8 cellular contexts compared by ENCODE assay signal in genomic region chr7:98831641-98832221, GRCh38. TPM values are rescaled to one million over a fixed set of nuclear protein-coding genes. Genes with fewer than 3 reads are reported as not detected.
DNase-seq lines count a peak whose midpoint lies in the region; ATAC-seq, FAIRE-seq and TF ChIP-seq lines count a peak whose summit lies in the region.

No MANE protein-coding gene starts in this region.

- H3K4me1 Mint-ChIP-seq in activated T-cell treated with anti-CD3 and anti-CD28 coated beads, Interleukin-2, amount 50 U/mL, for 24 hours (ENCODE audit: low read depth), result no peaks in the 10 kb centered on the region

- H2AFZ ChIP-seq in Karpas-422 (ENCODE audit: low read length), result no peak overlapping the region
- no peak overlapping the region for H2AFZ ChIP-seq in HepG2 (ENCODE audit: low read length)

- peak; percentile 60; the same call in 2 of the 3 replicates for ATAC-seq in HepG2
- no peak for ATAC-seq in GM18511 (IDR thresholded peaks at IDR 0.05; ENCODE audit: unreplicated experiment)
- no peak for ATAC-seq in GM18519 (IDR thresholded peaks at IDR 0.05; ENCODE audit: low FRiP score, unreplicated experiment)

- in situ Hi-C loops in HepG2 (cut with HindIII; ENCODE audit: extremely low pct_ligation_motif_present, low pct_unique_long_range_greater_than_20kb), result no loop called here

- H3K9ac ChIP-seq in Karpas-422 (ENCODE audit: low read length), result no peak overlapping the region
- no peak overlapping the region for H3K9ac ChIP-seq in HepG2 (ENCODE audit: insufficient read depth, low read depth, low read length)

- WGBS in HepG2 (ENCODE audit: low lambda C conversion rate), result 46% methylated on average over 8 of the region's 8 CpGs

- TF ChIP-seq EP300 in HepG2 (IDR thresholded peaks at IDR 0.05; ENCODE audit: low read depth in 2 of 2, low read length in 2 of 2) (no peak), HepG2 (CRISPR knock-in tag; IDR thresholded peaks at IDR 0.05; ENCODE audit: borderline replicate concordance) (no peak)

- H3K9me2 ChIP-seq in Karpas-422 (replicated peaks; ENCODE audit: insufficient read depth, low read length), result no peaks in the 10 kb centered on the region

- no peak for FAIRE-seq in HepG2 (lab: Jason Lieb, UNC)

- H3K4me3 Mint-ChIP-seq in activated T-cell treated with anti-CD3 and anti-CD28 coated beads, Interleukin-2, amount 50 U/mL, for 24 hours, result no peak overlapping the region

- H3K36me3 ChIP-seq in BJ (ENCODE audit: control insufficient read depth, insufficient read depth, low read length), result no peaks in the 10 kb centered on the region
- H3K36me3 ChIP-seq in Karpas-422 (ENCODE audit: insufficient read depth, low read length), result no peaks in the 10 kb centered on the region
- H3K36me3 ChIP-seq in HepG2 (replicated peaks in 1 of 2; ENCODE audit: control insufficient read depth in 1 of 2, insufficient read depth in 2 of 2, low read length in 2 of 2), result no peaks in the 10 kb centered on the region

- no peaks in the 10 kb centered on the region for H3K79me2 ChIP-seq in Karpas-422 (ENCODE audit: low read length)
- H3K79me2 ChIP-seq in HepG2 (ENCODE audit: insufficient read depth, low read length), result no peaks in the 10 kb centered on the region

- H4K20me1 ChIP-seq in Karpas-422 (ENCODE audit: insufficient read depth, low read depth, low read length) (no peaks in the 10 kb centered on the region), HepG2 (ENCODE audit: insufficient read depth, low read length) (no peaks in the 10 kb centered on the region)

- no peaks in the 10 kb centered on the region for H3K9me3 ChIP-seq in Karpas-422 (ENCODE audit: low read length)
- H3K9me3 ChIP-seq in HepG2 (ENCODE audit: low read length), result no peaks in the 10 kb centered on the region

- TF ChIP-seq RAD21 in HepG2 (CRISPR knock-in tag; IDR thresholded peaks at IDR 0.05), result 0 out of 2 replicates have a peak, but pooled peaks have one; percentile 11

- intact Hi-C loops in HepG2 (cut with micrococcal nuclease; ENCODE audit: unreplicated experiment), result no loop called here
- intact Hi-C loops in cardiac septum (cut with DNase I), result no loop called here

- H3K9me3 Mint-ChIP-seq in activated T-cell treated with anti-CD3 and anti-CD28 coated beads, Interleukin-2, amount 50 U/mL, for 24 hours, result no peaks in the 10 kb centered on the region

- H3K27ac Mint-ChIP-seq in activated T-cell treated with anti-CD3 and anti-CD28 coated beads, Interleukin-2, amount 50 U/mL, for 24 hours, result no peak overlapping the region

- no peak overlapping the region for H3K27ac ChIP-seq in Karpas-422 (ENCODE audit: low read length)
- no peak overlapping the region for H3K27ac ChIP-seq in HepG2 (ENCODE audit: extremely low read length, insufficient read depth, low read length)

- TF ChIP-seq CTCF in BJ (IDR thresholded peaks at IDR 0.05; ENCODE audit: insufficient read depth, low read depth, low read length), result peak; percentile 65
- peak; percentile 55 for TF ChIP-seq CTCF in HepG2 (CRISPR knock-in tag; IDR thresholded peaks at IDR 0.05)

- H3K36me3 Mint-ChIP-seq in activated T-cell treated with anti-CD3 and anti-CD28 coated beads, Interleukin-2, amount 50 U/mL, for 24 hours (ENCODE audit: low read depth), result no peaks in the 10 kb centered on the region

- DNase-seq in BJ (ENCODE audit: low read depth), result no peak
- DNase-seq in Karpas-422, result peak; percentile 80
- DNase-seq in activated T-cell treated with anti-CD3 and anti-CD28 coated beads, Interleukin-2, amount 50 U/mL, for 24 hours, result peak; percentile 49
- DNase-seq in HepG2 (ENCODE audit: low spot score), result peak; percentile 21
- DNase-seq in GOT3 (lab: John Stamatoyannopoulos, UW), result no peak
- no peak for DNase-seq in cardiac septum (ENCODE audit: low spot score)

- peaks cover 12% of the 10 kb centered on the region for H3K27me3 Mint-ChIP-seq in activated T-cell treated with anti-CD3 and anti-CD28 coated beads, Interleukin-2, amount 50 U/mL, for 24 hours

- H3K4me2 ChIP-seq in Karpas-422 (ENCODE audit: low read depth, low read length, poor library complexity, severe bottlenecking) (no peak overlapping the region), HepG2 (ENCODE audit: low read depth, low read length) (no peak overlapping the region)

- TF ChIP-seq POLR2A in HepG2 (IDR thresholded peaks at IDR 0.05; ENCODE audit: insufficient read depth in 1 of 2, low read depth in 2 of 2, low read length in 2 of 2), result no peak

- H3K4me1 ChIP-seq in Karpas-422 (ENCODE audit: low read length), result no peaks in the 10 kb centered on the region
- no peaks in the 10 kb centered on the region for H3K4me1 ChIP-seq in HepG2 (ENCODE audit: insufficient read depth, low read length)

- POLR2A ChIA-PET in BJ (lab: Charles Lee), result no interaction called here
- POLR2A ChIA-PET in HepG2 (lab: Yijun Ruan, JAX), result no interaction called here

- CTCF ChIA-PET in BJ (lab: Yijun Ruan, JAX) (interaction anchor here (0.6 to 13.9 kb wide), 9 partner anchors 10 to 558 kb away, joined by 3 to 149 read pairs (median 4); partner anchors contain the start of gene TRRAP), HepG2 (lab: Yijun Ruan, JAX; ENCODE audit: low intra/inter-chr PET ratio, low total read pairs) (interaction anchor here (1.5 kb wide), 1 partner anchor 9 kb away, joined by 4 read pairs; no protein-coding TSS in a partner anchor)

- no peak overlapping the region for H3K4me3 ChIP-seq in BJ (ENCODE audit: low read depth, low read length)
- H3K4me3 ChIP-seq in Karpas-422 (ENCODE audit: low read length), result no peak overlapping the region
- H3K4me3 ChIP-seq in HepG2 (replicated peaks in 1 of 3; ENCODE audit: insufficient read depth in 1 of 3, low read depth in 2 of 3, low read length in 3 of 3), result no peak overlapping the region

- H3K27me3 ChIP-seq in BJ (ENCODE audit: control insufficient read depth, insufficient read depth, low read length), result peaks cover under 1% of the 10 kb centered on the region; the same call in 1 of the 2 replicates
- H3K27me3 ChIP-seq in Karpas-422 (ENCODE audit: low read length), result no peaks in the 10 kb centered on the region
- H3K27me3 ChIP-seq in HepG2 (ENCODE audit: control insufficient read depth in 1 of 2, insufficient read depth in 2 of 2, low read length in 2 of 2), result peaks cover 0 to 2% of the 10 kb centered on the region in 2 experiments; a peak in 1 of 5 replicates

- BruUV-seq in HepG2 (replicated peaks; lab: Mats Ljungman, UMichigan), result no TSS peak

RNA-seq across cellular contexts. Expression of gene TMEM130, which starts 38.1 kb away (rescaled TPM):
- 4.4 and 6.4 TPM in 2 replicates for polyA plus RNA-seq in BJ (2011; rRNA removed)
- 1.6 and 4.4 TPM in 2 replicates for polyA minus RNA-seq in BJ (2011; rRNA and poly(A)+ RNA removed)
- total RNA-seq in Karpas-422 (2014; rRNA removed; shearing (Covaris generic); ENCODE audit: low replicate concordance), result 0.40 TPM in 1 of 2 replicates, not detected in the other
- total RNA-seq in HepG2 (2016; rRNA removed; fragmentation: Illumina TruSeq; extraction: Trizol), result not detected in 2 replicates
- not detected in 2 replicates for total RNA-seq in HepG2 (2016; cell fraction: cytosol; rRNA removed; fragmentation: Illumina TruSeq; extraction: Trizol; ENCODE audit: low read depth)
- total RNA-seq in HepG2 (2016; cell fraction: insoluble cytoplasmic fraction; rRNA removed; fragmentation: Illumina TruSeq; extraction: Trizol), result not detected in 2 replicates
- total RNA-seq in HepG2 (2016; cell fraction: membrane; rRNA removed; fragmentation: Illumina TruSeq; extraction: Trizol), result not detected in 2 replicates
- not detected in 2 replicates for total RNA-seq in HepG2 (2016; cell fraction: nucleus; rRNA removed; fragmentation: Illumina TruSeq; extraction: Trizol)
- not detected in 2 replicates for polyA plus RNA-seq in HepG2 (2011; rRNA removed)
- polyA plus RNA-seq in HepG2 (2011; cell fraction: cytosol; rRNA removed), result not detected in 2 replicates
- polyA plus RNA-seq in HepG2 (2011; cell fraction: nucleus; rRNA removed), result not detected in 2 replicates
- polyA plus RNA-seq in HepG2 (2012), result not detected in 2 replicates
- polyA plus RNA-seq in HepG2 (2016; cell fraction: cytosol; fragmentation: Illumina TruSeq; extraction: Trizol; ENCODE audit: low read depth), result not detected in 2 replicates
- polyA plus RNA-seq in HepG2 (2016; cell fraction: insoluble cytoplasmic fraction; fragmentation: Illumina TruSeq; extraction: Trizol; ENCODE audit: low read depth), result not detected in 2 replicates
- not detected in 2 replicates for polyA plus RNA-seq in HepG2 (2016; cell fraction: membrane; fragmentation: Illumina TruSeq; extraction: Trizol; ENCODE audit: low read depth)
- not detected in 2 replicates for polyA plus RNA-seq in HepG2 (2016; cell fraction: nucleus; fragmentation: Illumina TruSeq; extraction: Trizol; ENCODE audit: insufficient read depth, low read depth)
- polyA minus RNA-seq in HepG2 (2011; rRNA and poly(A)+ RNA removed; ENCODE audit: low replicate concordance), result not detected in 2 replicates
- polyA minus RNA-seq in HepG2 (2011; cell fraction: cytosol; rRNA and poly(A)+ RNA removed), result not detected in 2 replicates
- not detected in 2 replicates for polyA minus RNA-seq in HepG2 (2011; cell fraction: nucleus; rRNA and poly(A)+ RNA removed)
- 0.30 TPM for total RNA-seq in cardiac septum

RNA-seq across cellular contexts. Expression of gene TRRAP, which starts 46.6 kb away (rescaled TPM):
- 11.8 and 17.2 TPM in 2 replicates for polyA plus RNA-seq in BJ (2011; rRNA removed)
- polyA minus RNA-seq in BJ (2011; rRNA and poly(A)+ RNA removed), result 35.6 and 41.3 TPM in 2 replicates
- total RNA-seq in Karpas-422 (2014; rRNA removed; shearing (Covaris generic); ENCODE audit: low replicate concordance), result 26.1 and 34.6 TPM in 2 replicates
- total RNA-seq in HepG2 (2016; rRNA removed; fragmentation: Illumina TruSeq; extraction: Trizol), result 10.5 and 21.3 TPM in 2 replicates
- total RNA-seq in HepG2 (2016; cell fraction: cytosol; rRNA removed; fragmentation: Illumina TruSeq; extraction: Trizol; ENCODE audit: low read depth), result 3.5 and 3.8 TPM in 2 replicates
- 9.6 and 18.3 TPM in 2 replicates for total RNA-seq in HepG2 (2016; cell fraction: insoluble cytoplasmic fraction; rRNA removed; fragmentation: Illumina TruSeq; extraction: Trizol)
- total RNA-seq in HepG2 (2016; cell fraction: membrane; rRNA removed; fragmentation: Illumina TruSeq; extraction: Trizol), result 6.8 and 6.9 TPM in 2 replicates
- 22.4 and 25.4 TPM in 2 replicates for total RNA-seq in HepG2 (2016; cell fraction: nucleus; rRNA removed; fragmentation: Illumina TruSeq; extraction: Trizol)
- polyA plus RNA-seq in HepG2 (2011; rRNA removed), result 8.6 and 9.5 TPM in 2 replicates
- polyA plus RNA-seq in HepG2 (2011; cell fraction: cytosol; rRNA removed), result 8.9 and 9.3 TPM in 2 replicates
- polyA plus RNA-seq in HepG2 (2011; cell fraction: nucleus; rRNA removed), result 26.9 and 30.9 TPM in 2 replicates
- 13.4 and 13.9 TPM in 2 replicates for polyA plus RNA-seq in HepG2 (2012)
- 0.68 and 0.73 TPM in 2 replicates for polyA plus RNA-seq in HepG2 (2016; cell fraction: cytosol; fragmentation: Illumina TruSeq; extraction: Trizol; ENCODE audit: low read depth)
- 12.7 and 17.5 TPM in 2 replicates for polyA plus RNA-seq in HepG2 (2016; cell fraction: insoluble cytoplasmic fraction; fragmentation: Illumina TruSeq; extraction: Trizol; ENCODE audit: low read depth)
- 1.4 and 1.6 TPM in 2 replicates for polyA plus RNA-seq in HepG2 (2016; cell fraction: membrane; fragmentation: Illumina TruSeq; extraction: Trizol; ENCODE audit: low read depth)
- 26.9 and 27.3 TPM in 2 replicates for polyA plus RNA-seq in HepG2 (2016; cell fraction: nucleus; fragmentation: Illumina TruSeq; extraction: Trizol; ENCODE audit: insufficient read depth, low read depth)
- polyA minus RNA-seq in HepG2 (2011; rRNA and poly(A)+ RNA removed; ENCODE audit: low replicate concordance), result 41.8 and 47.7 TPM in 2 replicates
- polyA minus RNA-seq in HepG2 (2011; cell fraction: cytosol; rRNA and poly(A)+ RNA removed), result 25.9 and 27.0 TPM in 2 replicates
- polyA minus RNA-seq in HepG2 (2011; cell fraction: nucleus; rRNA and poly(A)+ RNA removed), result 44.8 and 46.1 TPM in 2 replicates
- 25.8 TPM for total RNA-seq in cardiac septum

Comparison
In these comparisons a context has a peak if more than half of its experiments do, and no peak if none do; other contexts are left out.
1. DNase-seq: peak in Karpas-422 (single experiment), activated T-cell treated with anti-CD3 and anti-CD28 coated beads, Interleukin-2, amount 50 U/mL, for 24 hours (single experiment) and HepG2 (single experiment); none in BJ (single experiment), GOT3 (single experiment) and cardiac septum (single experiment).